ENCODE assay signal across 27 cellular contexts in genomic region chr3:4974154-4974553, GRCh38. TPM values are rescaled to one million over a fixed set of nuclear protein-coding genes. Genes with fewer than 3 reads are reported as not detected.
DNase-seq lines count a peak whose midpoint lies in the region; ATAC-seq and TF ChIP-seq lines count a peak whose summit lies in the region.
"Had no signal": no experiment of that assay in that cellular context is flagged by ENCODE, and none has a peak within 500 bp of the region (broad histone marks: within the 10 kb centered on the region; RNA-seq: fewer than 3 reads in every experiment).

No MANE protein-coding gene starts in this region.

- no peak overlapping the region for H3K4me3 Mint-ChIP-seq in activated naive CD4-positive, alpha-beta T cell treated with anti-CD3 and anti-CD28 coated beads, Interleukin-2, amount 50 U/mL, for 24 hours
- no peak overlapping the region for H3K4me3 Mint-ChIP-seq in activated naive CD4-positive, alpha-beta T cell treated with anti-CD3 and anti-CD28 coated beads, Interleukin-2, amount 10 ng/mL, durations not matched to agents 7 days and 5 days
- peak overlapping the region in 1 of 4 donors; percentile 56 for H3K4me3 Mint-ChIP-seq in IgD-negative memory B cell
- no peak overlapping the region for H3K4me3 Mint-ChIP-seq in stimulated activated memory B cell treated with anti-CD40 and anti-IgM and Interleukin-4, amounts not matched to agents 10 μg/mL and 1 μg/mL and 100 μg/mL, for 72 hours

- H3K27ac Mint-ChIP-seq in activated naive CD4-positive, alpha-beta T cell treated with anti-CD3 and anti-CD28 coated beads, Interleukin-2, amount 50 U/mL, for 24 hours: peak overlapping the region; percentile 8
- H3K27ac Mint-ChIP-seq in activated naive CD4-positive, alpha-beta T cell treated with anti-CD3 and anti-CD28 coated beads, Interleukin-2, amount 10 ng/mL, durations not matched to agents 7 days and 5 days: no peak overlapping the region
- H3K27ac Mint-ChIP-seq in IgD-negative memory B cell: peak overlapping the region in 2 of 3 donors; percentile 24 to 63
- H3K27ac Mint-ChIP-seq in stimulated activated memory B cell treated with anti-CD40 and anti-IgM and Interleukin-4, amounts not matched to agents 10 μg/mL and 1 μg/mL and 100 μg/mL, for 72 hours: peak overlapping the region; percentile 97

- H3K36me3 Mint-ChIP-seq in activated naive CD4-positive, alpha-beta T cell treated with anti-CD3 and anti-CD28 coated beads, Interleukin-2, amount 50 U/mL, for 24 hours: no peaks in the 10 kb centered on the region
- peaks cover 23% of the 10 kb centered on the region for H3K36me3 Mint-ChIP-seq in activated naive CD4-positive, alpha-beta T cell treated with anti-CD3 and anti-CD28 coated beads, Interleukin-2, amount 10 ng/mL, durations not matched to agents 7 days and 5 days
- H3K36me3 Mint-ChIP-seq in IgD-negative memory B cell: no peaks in the 10 kb centered on the region
- H3K36me3 Mint-ChIP-seq in stimulated activated memory B cell treated with anti-CD40 and anti-IgM and Interleukin-4, amounts not matched to agents 10 μg/mL and 1 μg/mL and 100 μg/mL, for 72 hours: peaks cover 5% of the 10 kb centered on the region

- H3K27me3 ChIP-seq in brain microvascular endothelial cell (replicated peaks): no peaks in the 10 kb centered on the region
- H3K27me3 ChIP-seq in mesendoderm (ENCODE audit: insufficient read depth, low read length, poor library complexity): no peaks in the 10 kb centered on the region
- H3K27me3 ChIP-seq: SJSA1 had no signal

- H4K8ac ChIP-seq in mesendoderm (ENCODE audit: low read depth, low read length): no peak overlapping the region

- peaks cover 24% of the 10 kb centered on the region for H3K4me1 Mint-ChIP-seq in activated naive CD4-positive, alpha-beta T cell treated with anti-CD3 and anti-CD28 coated beads, Interleukin-2, amount 50 U/mL, for 24 hours
- peaks cover 31% of the 10 kb centered on the region for H3K4me1 Mint-ChIP-seq in activated naive CD4-positive, alpha-beta T cell treated with anti-CD3 and anti-CD28 coated beads, Interleukin-2, amount 10 ng/mL, durations not matched to agents 7 days and 5 days
- peaks cover 34 to 46% (median 36%) of the 10 kb centered on the region in 3 donors for H3K4me1 Mint-ChIP-seq in IgD-negative memory B cell
- H3K4me1 Mint-ChIP-seq in stimulated activated memory B cell treated with anti-CD40 and anti-IgM and Interleukin-4, amounts not matched to agents 10 μg/mL and 1 μg/mL and 100 μg/mL, for 72 hours: peaks cover 51% of the 10 kb centered on the region

- ATAC-seq in stimulated activated memory B cell treated with anti-CD40 and anti-IgM and Interleukin-4, amounts not matched to agents 10 μg/mL and 1 μg/mL and 100 μg/mL, for 72 hours: no peak
- ATAC-seq: HepG2 had no signal

- H3K4me3 ChIP-seq in brain microvascular endothelial cell (ENCODE audit: low read depth, low read length) (no peak overlapping the region), mesendoderm (ENCODE audit: low read length) (no peak overlapping the region)
- H3K4me3 ChIP-seq: SJSA1 had no signal

- H3K4ac ChIP-seq in mesendoderm (ENCODE audit: low read depth, low read length): no peak overlapping the region

- H3K56ac ChIP-seq in mesendoderm (ENCODE audit: low read length): no peak overlapping the region

- no peaks in the 10 kb centered on the region for H3K27me3 Mint-ChIP-seq in activated naive CD4-positive, alpha-beta T cell treated with anti-CD3 and anti-CD28 coated beads, Interleukin-2, amount 50 U/mL, for 24 hours
- H3K27me3 Mint-ChIP-seq in activated naive CD4-positive, alpha-beta T cell treated with anti-CD3 and anti-CD28 coated beads, Interleukin-2, amount 10 ng/mL, durations not matched to agents 7 days and 5 days: peaks cover 4% of the 10 kb centered on the region
- no peaks in the 10 kb centered on the region for H3K27me3 Mint-ChIP-seq in IgD-negative memory B cell
- H3K27me3 Mint-ChIP-seq in stimulated activated memory B cell treated with anti-CD40 and anti-IgM and Interleukin-4, amounts not matched to agents 10 μg/mL and 1 μg/mL and 100 μg/mL, for 72 hours: no peaks in the 10 kb centered on the region
- H3K27me3 Mint-ChIP-seq: CD4-positive, alpha-beta memory T cell had no signal

- H3K4me1 ChIP-seq in mesendoderm (ENCODE audit: control insufficient read depth, low read depth, low read length): peaks cover 2% of the 10 kb centered on the region

- no peak for TF ChIP-seq CTCF in brain microvascular endothelial cell (IDR thresholded peaks at IDR 0.05; ENCODE audit: low read depth, low read length, missing control alignments)

- CTCF ChIA-PET in activated naive CD4-positive, alpha-beta T cell treated with anti-CD3 and anti-CD28 coated beads, Interleukin-2, amount 10 ng/mL, durations not matched to agents 7 days and 5 days (lab: Charles Lee): interaction anchor here (9.6 kb wide), 1 partner anchor 261 kb away, joined by 158 read pairs; no protein-coding TSS in a partner anchor

- no peak overlapping the region for H3K23ac ChIP-seq in mesendoderm (ENCODE audit: low read length)

- H2BK15ac ChIP-seq in mesendoderm (replicated peaks; ENCODE audit: low read depth): no peak overlapping the region

- H3K4me2 ChIP-seq in mesendoderm (ENCODE audit: low read length): no peak overlapping the region

- H2BK5ac ChIP-seq in mesendoderm (ENCODE audit: low read length): no peak overlapping the region

- no peaks in the 10 kb centered on the region for H3K9me3 Mint-ChIP-seq in activated naive CD4-positive, alpha-beta T cell treated with anti-CD3 and anti-CD28 coated beads, Interleukin-2, amount 50 U/mL, for 24 hours
- H3K9me3 Mint-ChIP-seq in activated naive CD4-positive, alpha-beta T cell treated with anti-CD3 and anti-CD28 coated beads, Interleukin-2, amount 10 ng/mL, durations not matched to agents 7 days and 5 days: peaks cover 23% of the 10 kb centered on the region
- H3K9me3 Mint-ChIP-seq in IgD-negative memory B cell: peaks cover 0 to 2% (median 0%) of the 10 kb centered on the region in 3 donors
- no peaks in the 10 kb centered on the region for H3K9me3 Mint-ChIP-seq in stimulated activated memory B cell treated with anti-CD40 and anti-IgM and Interleukin-4, amounts not matched to agents 10 μg/mL and 1 μg/mL and 100 μg/mL, for 72 hours

- H2AK5ac ChIP-seq in mesendoderm (ENCODE audit: low read length): no peak overlapping the region

- no peak for DNase-seq in activated naive CD4-positive, alpha-beta T cell treated with anti-CD3 and anti-CD28 coated beads, Interleukin-2, amount 10 ng/mL, durations not matched to agents 7 days and 5 days
- no peak for DNase-seq in brain microvascular endothelial cell
- DNase-seq in EL: no peak
- no peak for DNase-seq in mesendoderm
- DNase-seq in NCI-H748 treated with DMSO at 0.1 percent for 48 hours (lab: John Stamatoyannopoulos, UW): no peak
- DNase-seq: C1 segment of cervical spinal cord; Caco-2; CD4-positive, alpha-beta memory T cell; DMS79; GF-D8; KBM-7; MV-4-11; NCI-H1105; NCI-H146; NCI-H1930; NCI-H2107; NCI-H446; NCI-H524 treated with DMSO at 0.1 percent for 48 hours; NCI-H82; NK-92 treated with Interleukin-12 subunit alpha and Interleukin-12 subunit beta, amount 100 ng/mL, for 24 hours; Right ventricle myocardium superior; RPMI8226 had no signal

- H3K79me2 ChIP-seq in mesendoderm (ENCODE audit: control insufficient read depth, insufficient read depth, low read length): no peaks in the 10 kb centered on the region

- no peak overlapping the region for H3K18ac ChIP-seq in mesendoderm (ENCODE audit: low read length)

- in situ Hi-C loops in brain microvascular endothelial cell (cut with HindIII; ENCODE audit: low pct_ligation_motif_present, low sequenced_read_pairs): no loop called here

- H3K79me1 ChIP-seq in mesendoderm (ENCODE audit: low read length): no peaks in the 10 kb centered on the region

- H3K36me3 ChIP-seq in brain microvascular endothelial cell (replicated peaks): no peaks in the 10 kb centered on the region
- H3K36me3 ChIP-seq in mesendoderm (ENCODE audit: control insufficient read depth, insufficient read depth, low read length): no peaks in the 10 kb centered on the region
- H3K36me3 ChIP-seq: SJSA1 had no signal

- H3K27ac ChIP-seq in brain microvascular endothelial cell: peak overlapping the region; percentile 64
- no peak overlapping the region for H3K27ac ChIP-seq in mesendoderm (ENCODE audit: low read depth, low read length)
- H3K27ac ChIP-seq: SJSA1 had no signal

- no peak overlapping the region for H2BK120ac ChIP-seq in mesendoderm (ENCODE audit: low read depth, low read length)

- H3K9ac ChIP-seq in mesendoderm (ENCODE audit: low read length): no peak overlapping the region

- WGBS in mesendoderm (ENCODE audit: extremely low coverage, insufficient coverage, low lambda C conversion rate): 100% methylated on average over 1 of the region's 2 CpGs

- H4K5ac ChIP-seq in mesendoderm (ENCODE audit: low read length): no peak overlapping the region

RNA-seq across cellular contexts. Expression of gene BHLHE40, which starts 5.1 kb away (rescaled TPM):
- polyA plus RNA-seq in IgD-negative memory B cell: 11.1 TPM
- 22.9 TPM for polyA plus RNA-seq in mesendoderm (2013, experiment 1 of 2)
- 23.5 TPM for polyA plus RNA-seq in mesendoderm (2013, experiment 2 of 2)
